8 cellular contexts compared by ENCODE assay signal in the genomic region with DNA sequence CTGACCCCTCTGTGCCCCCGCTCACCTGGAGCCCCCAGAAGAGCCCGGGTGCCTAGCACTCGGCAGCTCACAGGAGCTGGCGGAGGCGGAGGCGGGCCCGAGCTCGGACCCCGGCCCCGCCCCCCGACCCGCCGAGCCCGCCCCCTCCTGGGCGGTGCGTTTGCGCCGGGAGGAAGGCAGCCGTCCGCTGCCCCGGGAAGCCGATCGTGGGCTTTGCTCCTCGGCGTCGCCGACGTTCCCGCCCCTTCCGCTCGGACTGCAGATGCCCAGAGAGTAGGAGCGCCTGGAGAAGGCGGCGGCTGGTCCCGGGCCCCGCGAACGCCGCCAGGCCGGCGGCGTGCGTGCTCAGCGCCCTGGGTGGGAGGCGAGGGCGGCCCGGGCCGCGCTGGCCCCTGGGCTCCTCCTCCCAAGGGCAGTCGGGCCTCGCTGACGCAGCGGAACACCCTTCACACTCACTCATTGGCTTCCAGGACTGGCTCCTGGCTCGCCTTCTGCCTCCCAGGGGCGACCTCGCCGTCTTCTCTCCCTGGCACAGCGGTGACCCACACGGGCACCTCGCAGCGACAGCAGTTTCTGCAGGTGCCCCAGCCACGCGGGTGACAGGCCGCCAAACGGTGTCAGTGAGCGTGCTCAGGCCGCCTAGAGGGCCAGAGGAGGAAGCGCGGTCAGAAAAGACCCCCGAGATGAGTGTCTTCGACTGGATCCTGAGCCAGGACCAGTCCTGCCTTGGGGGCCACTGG. TPM values are rescaled to one million over a fixed set of nuclear protein-coding genes. Genes with fewer than 3 reads are reported as not detected.
DNase-seq lines count a peak whose midpoint lies in the region; ATAC-seq, FAIRE-seq and TF ChIP-seq lines count a peak whose summit lies in the region.

A gene (minus strand): TSS at position 74 of the 740 bp plus-strand sequence. CDS start 415 bp downstream, outside the sequence.

- peak within 1 kb of the TSS; percentile 66 for H2AFZ ChIP-seq in keratinocyte (ENCODE audit: control insufficient read depth, low read length)

- TF ChIP-seq CTCF in keratinocyte (optimal IDR thresholded peaks at IDR 0.05 in 1 of 3, IDR thresholded peaks at IDR 0.05 in 1 of 3, conservative IDR thresholded peaks at IDR 0.05 in 1 of 3; ENCODE audit: extremely low read depth in 1 of 3, insufficient read depth in 2 of 3, low read length in 3 of 3), result peak; percentile 10 to 49 (median 15)

- peaks cover 29% of the 10 kb centered on the region for H3K4me1 Mint-ChIP-seq in central memory CD8-positive, alpha-beta T cell

- H3K4me3 ChIP-seq in keratinocyte (ENCODE audit: control insufficient read depth in 2 of 3, extremely low read depth in 1 of 3, insufficient read depth in 2 of 3, low read depth in 1 of 3, low read length in 3 of 3), result peak within 1 kb of the TSS; percentile 83 to 90 (median 89)

- H3K27ac Mint-ChIP-seq in central memory CD8-positive, alpha-beta T cell (ENCODE audit: low read depth), result peak within 1 kb of the TSS; percentile 88

- peak; percentile 51 for ATAC-seq in HG02973 (IDR thresholded peaks at IDR 0.05; ENCODE audit: unreplicated experiment)
- peak; percentile 90 for ATAC-seq in activated CD4-positive, CD25-positive, alpha-beta regulatory T cell treated with anti-CD3 and anti-CD28 coated beads, Interleukin-2, amount 50 U/mL, for 24 hours
- ATAC-seq in central memory CD8-positive, alpha-beta T cell (replicated peaks; ENCODE audit: extremely low read depth, poor library complexity, severe bottlenecking), result peak; percentile 88

- H3K9me1 ChIP-seq in keratinocyte (ENCODE audit: control insufficient read depth, extremely low read depth, insufficient read depth, low read length), result peaks cover under 1% of the 10 kb centered on the region

- H3K4me1 ChIP-seq in keratinocyte (ENCODE audit: control insufficient read depth, extremely low read depth, insufficient read depth, low read length), result peaks cover 11% of the 10 kb centered on the region

- no peaks in the 10 kb centered on the region for H3K9me3 ChIP-seq in keratinocyte (ENCODE audit: control insufficient read depth, low read depth, low read length)

- no peaks in the 10 kb centered on the region for H3K27me3 ChIP-seq in keratinocyte (ENCODE audit: control insufficient read depth, extremely low read depth, insufficient read depth, low read length)

- H3K9me3 Mint-ChIP-seq in central memory CD8-positive, alpha-beta T cell, result no peaks in the 10 kb centered on the region

- peak; percentile 60 for FAIRE-seq in keratinocyte (lab: Jason Lieb, UNC)

- peak within 1 kb of the TSS; percentile 94 for H3K4me3 Mint-ChIP-seq in central memory CD8-positive, alpha-beta T cell

- dilution Hi-C loops in keratinocyte (cut with MboI; ENCODE audit: extremely low pct_ligation_motif_present, low sequenced_read_pairs), result no loop called here

- H3K36me3 ChIP-seq in keratinocyte (ENCODE audit: control insufficient read depth in 2 of 2, extremely low read depth in 1 of 2, insufficient read depth in 2 of 2, low read length in 2 of 2), result peaks cover 16 to 31% of the 10 kb centered on the region in 2 experiments

- H3K79me2 ChIP-seq in keratinocyte (ENCODE audit: control insufficient read depth, insufficient read depth, low read length), result peaks cover 27% of the 10 kb centered on the region

- peak within 1 kb of the TSS; percentile 84 for H3K4me2 ChIP-seq in keratinocyte (ENCODE audit: control insufficient read depth, extremely low read depth, insufficient read depth, low read depth, low read length)

- H3K27ac ChIP-seq in keratinocyte (ENCODE audit: control insufficient read depth, insufficient read depth, low read length), result peak within 1 kb of the TSS; percentile 69

- peak; percentile 47 for DNase-seq in NK-92 treated with Interleukin-12 subunit alpha and Interleukin-12 subunit beta, amount 100 ng/mL, for 24 hours (lab: John Stamatoyannopoulos, UW)
- DNase-seq in NK-92 (lab: John Stamatoyannopoulos, UW; ENCODE audit: unreplicated experiment), result no peak
- peak; percentile 54 for DNase-seq in NCI-H2196 (lab: John Stamatoyannopoulos, UW; ENCODE audit: unreplicated experiment)
- peak; percentile 69 to 74 for DNase-seq in central memory CD8-positive, alpha-beta T cell (ENCODE audit: low spot score in 2 of 2)
- DNase-seq in keratinocyte (ENCODE audit: low read depth, low spot score), result no peak
- peak; percentile 85 for DNase-seq in stimulated activated CD4-positive, alpha-beta T cell treated with anti-CD3 and anti-CD28 coated beads, Interleukin-12 subunit alpha, Interleukin-12 subunit beta, amount 100 ng/mL, for 4 hours

- no peaks in the 10 kb centered on the region for H3K27me3 Mint-ChIP-seq in central memory CD8-positive, alpha-beta T cell

- H3K36me3 Mint-ChIP-seq in central memory CD8-positive, alpha-beta T cell (ENCODE audit: insufficient read depth), result peaks cover 14% of the 10 kb centered on the region

- no peaks in the 10 kb centered on the region for H4K20me1 ChIP-seq in keratinocyte (ENCODE audit: control insufficient read depth, extremely low read depth, insufficient read depth, low read length)

- H3K9ac ChIP-seq in keratinocyte (ENCODE audit: control insufficient read depth, extremely low read depth, insufficient read depth, low read length), result peak within 1 kb of the TSS; percentile 80

RNA-seq across cellular contexts. Expression of the gene that starts here (rescaled TPM):
- polyA plus RNA-seq in keratinocyte, result 30.5 to 82.8 TPM (median 36.9 TPM) in 3 replicates
- polyA plus RNA-seq in keratinocyte (2011; ENCODE audit: low read depth), result 10.9 TPM
- 52.5 and 109 TPM in 2 replicates for polyA plus RNA-seq in keratinocyte (2011; cell fraction: cytosol; rRNA removed)
- polyA plus RNA-seq in keratinocyte (2011; cell fraction: nucleus; rRNA removed), result 88.7 and 118 TPM in 2 replicates
- polyA plus RNA-seq in keratinocyte (2012; ENCODE audit: low replicate concordance), result 60.9 and 109 TPM in 2 replicates
- polyA minus RNA-seq in keratinocyte, result 24.2 to 132 TPM (median 36.1 TPM) in 3 replicates
- 91.9 TPM for polyA minus RNA-seq in keratinocyte (2011; cell fraction: cytosol; rRNA and poly(A)+ RNA removed)
- polyA minus RNA-seq in keratinocyte (2011; cell fraction: nucleus; rRNA and poly(A)+ RNA removed), result 23.5 and 32.5 TPM in 2 replicates

Comparison
In these comparisons a context has a peak if more than half of its experiments do, and no peak if none do; other contexts are left out.
1. DNase-seq: peak in NK-92 treated with Interleukin-12 subunit alpha and Interleukin-12 subunit beta, amount 100 ng/mL, for 24 hours (single experiment), NCI-H2196 (single experiment), central memory CD8-positive, alpha-beta T cell (2 of 2) and stimulated activated CD4-positive, alpha-beta T cell treated with anti-CD3 and anti-CD28 coated beads, Interleukin-12 subunit alpha, Interleukin-12 subunit beta, amount 100 ng/mL, for 4 hours (single experiment); none in NK-92 (single experiment) and keratinocyte (single experiment).
2. Peak in every context shown above with its lines, with median percentiles within 50 percentile points of each other: ATAC-seq.